ENCODE assay signal across 13 cellular contexts in the genomic region with DNA sequence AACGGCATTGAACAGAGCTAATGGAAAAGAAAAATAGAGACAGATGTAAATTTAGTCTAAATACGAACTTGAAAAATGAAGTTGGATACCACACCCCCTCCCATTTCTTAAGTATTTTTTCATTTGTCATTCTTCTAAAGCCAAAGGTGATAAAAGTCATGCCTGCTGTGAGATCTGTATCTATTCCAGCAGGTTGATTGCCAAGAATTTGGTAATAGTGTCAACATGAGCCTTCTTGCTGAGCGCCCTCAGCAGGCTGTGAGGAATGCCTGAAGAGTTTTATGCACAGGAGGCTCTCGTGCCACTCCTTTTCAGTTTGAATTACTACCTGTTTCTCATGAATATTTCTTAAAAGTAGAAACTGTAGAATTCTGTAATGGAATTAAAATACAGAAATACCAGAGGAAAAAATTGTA.
DNase-seq lines count a peak whose midpoint lies in the region; ATAC-seq, FAIRE-seq and TF ChIP-seq lines count a peak whose summit lies in the region.
"Had no signal": no experiment of that assay in that cellular context is flagged by ENCODE, and none has a peak within 500 bp of the region (broad histone marks: within the 10 kb centered on the region; RNA-seq: fewer than 3 reads in every experiment).

No MANE protein-coding gene starts in this region.

- no peak overlapping the region for H3K27ac ChIP-seq in OCI-LY1 (ENCODE audit: low read depth, low read length, poor library complexity, severe bottlenecking)
- H3K27ac ChIP-seq in fibroblast of lung (ENCODE audit: insufficient read depth, low read length): no peak overlapping the region
- H3K27ac ChIP-seq in pancreas: no peak overlapping the region
- H3K27ac ChIP-seq: epithelial cell of prostate had no signal

- H3K27me3 ChIP-seq in OCI-LY1 (ENCODE audit: insufficient read depth, low read length): no peaks in the 10 kb centered on the region
- no peaks in the 10 kb centered on the region for H3K27me3 ChIP-seq in fibroblast of lung (ENCODE audit: control insufficient read depth, insufficient read depth, low read length)
- H3K27me3 ChIP-seq in pancreas: no peaks in the 10 kb centered on the region
- no peaks in the 10 kb centered on the region for H3K27me3 ChIP-seq in BE2C

- H3K4me3 ChIP-seq in OCI-LY1 (ENCODE audit: low read depth, low read length, poor library complexity, severe bottlenecking) (no peak overlapping the region), fibroblast of lung (replicated peaks in 1 of 4; ENCODE audit: control extremely low read depth in 1 of 4, insufficient read depth in 1 of 4, low read depth in 3 of 4, low read length in 4 of 4) (no peak overlapping the region), pancreas (no peak overlapping the region), BE2C (ENCODE audit: low read depth, low read length) (no peak overlapping the region)

- H3K79me2 ChIP-seq in OCI-LY1 (ENCODE audit: insufficient read depth, low read length) (no peaks in the 10 kb centered on the region), fibroblast of lung (ENCODE audit: control insufficient read depth, insufficient read depth, low read length) (no peaks in the 10 kb centered on the region)

- no peaks in the 10 kb centered on the region for H3F3A ChIP-seq in OCI-LY1 (ENCODE audit: insufficient read depth, low read length)

- peaks cover 24% of the 10 kb centered on the region for H3K4me1 Mint-ChIP-seq in Calu3 (ENCODE audit: low read depth, unreplicated experiment)
- H3K4me1 Mint-ChIP-seq: activated CD4-positive, alpha-beta T cell treated with anti-CD3 and anti-CD28 coated beads for 36 hours; activated naive CD4-positive, alpha-beta T cell treated with anti-CD3 and anti-CD28 coated beads, Interleukin-2, amount 10 ng/mL, durations not matched to agents 7 days and 5 days had no signal

- no peak for FAIRE-seq in pancreas (lab: Jason Lieb, UNC)
- FAIRE-seq in RCC 7860 (lab: Jason Lieb, UNC): no peak

- H3K4me1 ChIP-seq in OCI-LY1 (ENCODE audit: insufficient read depth, low read length, severe bottlenecking) (no peaks in the 10 kb centered on the region), fibroblast of lung (ENCODE audit: control insufficient read depth, extremely low read depth, insufficient read depth, low read length) (no peaks in the 10 kb centered on the region), pancreas (no peaks in the 10 kb centered on the region), BE2C (no peaks in the 10 kb centered on the region)

- H3K4me2 ChIP-seq in OCI-LY1 (ENCODE audit: low read length): no peak overlapping the region
- no peak overlapping the region for H3K4me2 ChIP-seq in fibroblast of lung (ENCODE audit: extremely low read depth, insufficient read depth, low read length)

- H4K20me1 ChIP-seq in OCI-LY1 (ENCODE audit: insufficient read depth, low read length) (no peaks in the 10 kb centered on the region), fibroblast of lung (ENCODE audit: control insufficient read depth, extremely low read depth, insufficient read depth, low read length) (no peaks in the 10 kb centered on the region)

- H3K27ac Mint-ChIP-seq in Calu3 (ENCODE audit: unreplicated experiment): peak overlapping the region; percentile 52
- H3K27ac Mint-ChIP-seq: activated CD4-positive, alpha-beta T cell treated with anti-CD3 and anti-CD28 coated beads for 36 hours; activated naive CD4-positive, alpha-beta T cell treated with anti-CD3 and anti-CD28 coated beads, Interleukin-2, amount 10 ng/mL, durations not matched to agents 7 days and 5 days had no signal

- DNase-seq in Calu3: no peak
- peak; percentile 22 to 45 for DNase-seq in fibroblast of lung (ENCODE audit: low read depth in 2 of 2)
- no peak for DNase-seq in pancreas
- no peak for DNase-seq in activated CD4-positive, alpha-beta T cell treated with anti-CD3 and anti-CD28 coated beads, Interleukin-2, amount 50 U/mL, for 4 hours
- no peak for DNase-seq in BE2C
- no peak for DNase-seq in DMS53 treated with DMSO at 0.1 percent for 48 hours (lab: John Stamatoyannopoulos, UW; ENCODE audit: unreplicated experiment)
- DNase-seq in RCC 7860 (ENCODE audit: low spot score): no peak
- DNase-seq: activated CD4-positive, alpha-beta T cell treated with anti-CD3 and anti-CD28 coated beads for 36 hours; activated naive CD4-positive, alpha-beta T cell treated with anti-CD3 and anti-CD28 coated beads, Interleukin-2, amount 10 ng/mL, durations not matched to agents 7 days and 5 days; left cardiac atrium; NCI-H2171 treated with DMSO at 0.1 percent for 48 hours had no signal

- CTCF ChIA-PET in Calu3 (lab: Charles Lee): no interaction called here

- no peaks in the 10 kb centered on the region for H3K9me2 ChIP-seq in OCI-LY1 (ENCODE audit: low read depth, low read length)

- no peaks in the 10 kb centered on the region for H3K27me3 Mint-ChIP-seq in Calu3 (ENCODE audit: unreplicated experiment)
- H3K27me3 Mint-ChIP-seq: activated naive CD4-positive, alpha-beta T cell treated with anti-CD3 and anti-CD28 coated beads, Interleukin-2, amount 10 ng/mL, durations not matched to agents 7 days and 5 days had no signal

- H3K36me3 Mint-ChIP-seq in Calu3 (ENCODE audit: insufficient read depth, unreplicated experiment): peaks cover 45% of the 10 kb centered on the region
- H3K36me3 Mint-ChIP-seq: activated naive CD4-positive, alpha-beta T cell treated with anti-CD3 and anti-CD28 coated beads, Interleukin-2, amount 10 ng/mL, durations not matched to agents 7 days and 5 days had no signal

- peak; percentile 61 to 85 (median 78) for ATAC-seq in pancreas
- ATAC-seq: activated CD4-positive, alpha-beta T cell treated with anti-CD3 and anti-CD28 coated beads for 36 hours had no signal

- H2AFZ ChIP-seq in OCI-LY1 (ENCODE audit: low read length) (no peak overlapping the region), fibroblast of lung (ENCODE audit: low read length) (no peak overlapping the region)

- 10 to 13% methylated on average over 4 of the region's 4 CpGs for WGBS in pancreas, 2 donors

- intact Hi-C loops in Calu3 (cut with micrococcal nuclease; ENCODE audit: unreplicated experiment): loop anchor here (10.0 kb wide), 1 partner anchor 395 kb away; no protein-coding TSS in a partner anchor
- intact Hi-C loops in pancreas (cut with DNase I): no loop called here

- H3K9me3 ChIP-seq in OCI-LY1 (ENCODE audit: low read length) (no peaks in the 10 kb centered on the region), fibroblast of lung (ENCODE audit: control insufficient read depth, insufficient read depth, low read depth, low read length) (no peaks in the 10 kb centered on the region), pancreas (no peaks in the 10 kb centered on the region), BE2C (no peaks in the 10 kb centered on the region)

- TF ChIP-seq CTCF in Calu3 (IDR thresholded peaks at IDR 0.05; ENCODE audit: unreplicated experiment): no peak
- peak; percentile 28; the same call in 1 of the 2 replicates for TF ChIP-seq CTCF in OCI-LY1 (IDR thresholded peaks at IDR 0.05; ENCODE audit: low read length)
- TF ChIP-seq CTCF in fibroblast of lung (conservative IDR thresholded peaks at IDR 0.05 in 1 of 2, IDR thresholded peaks at IDR 0.05 in 1 of 2; ENCODE audit: low read depth in 1 of 2, low read length in 2 of 2): no peak
- TF ChIP-seq CTCF in pancreas (IDR thresholded peaks at IDR 0.05): no peak
- TF ChIP-seq CTCF in BE2C (IDR thresholded peaks at IDR 0.05; ENCODE audit: low read depth, low read length): no peak

- BruUV-seq in Calu3 (replicated peaks; lab: Mats Ljungman, UMichigan): no TSS peak

- H3K9me3 Mint-ChIP-seq in Calu3 (ENCODE audit: low read depth, unreplicated experiment): no peaks in the 10 kb centered on the region

- no peaks in the 10 kb centered on the region for H3K36me3 ChIP-seq in OCI-LY1 (ENCODE audit: insufficient read depth, low read length)
- no peaks in the 10 kb centered on the region for H3K36me3 ChIP-seq in fibroblast of lung (ENCODE audit: control insufficient read depth, insufficient read depth, low read length)
- peaks cover 0 to 2% (median 0%) of the 10 kb centered on the region in 3 donors for H3K36me3 ChIP-seq in pancreas
- H3K36me3 ChIP-seq in BE2C: no peaks in the 10 kb centered on the region

- no peak overlapping the region for H3K9ac ChIP-seq in OCI-LY1 (ENCODE audit: low read length)
- no peak overlapping the region for H3K9ac ChIP-seq in fibroblast of lung (ENCODE audit: insufficient read depth, low read length)

- H3K4me3 Mint-ChIP-seq in Calu3 (ENCODE audit: low read depth, unreplicated experiment): no peak overlapping the region
- H3K4me3 Mint-ChIP-seq: activated CD4-positive, alpha-beta T cell treated with anti-CD3 and anti-CD28 coated beads for 36 hours; activated naive CD4-positive, alpha-beta T cell treated with anti-CD3 and anti-CD28 coated beads, Interleukin-2, amount 10 ng/mL, durations not matched to agents 7 days and 5 days had no signal

Comparison
In these comparisons a context has a peak if more than half of its experiments do, and no peak if none do; other contexts are left out.
1. DNase-seq: peak in fibroblast of lung (2 of 2); none in Calu3 (single experiment), pancreas (0 of 6), activated CD4-positive, alpha-beta T cell treated with anti-CD3 and anti-CD28 coated beads, Interleukin-2, amount 50 U/mL, for 4 hours (0 of 2), BE2C (single experiment), DMS53 treated with DMSO at 0.1 percent for 48 hours (single experiment) and RCC 7860 (single experiment).